Comparison of ENCODE assay signal across 1 cellular context in genomic region chrX:118588715-118589114, GRCh38.
TF ChIP-seq lines count a peak whose summit lies in the region.

No MANE protein-coding gene starts in this region.

TF ChIP-seq in HEK293, 187 proteins besides CTCF, POLR2A, EP300 and RAD21 (continued from another document):
- no peak for TF ChIP-seq ZNF138 (tag by site-specific recombination; IDR thresholded peaks at IDR 0.05; ENCODE audit: borderline replicate concordance)
- peak; percentile 79 for TF ChIP-seq FEZF1 (tag by site-specific recombination; IDR thresholded peaks at IDR 0.05)
- TF ChIP-seq ZNF645 (tag by site-specific recombination; IDR thresholded peaks at IDR 0.05): no peak
- TF ChIP-seq ZNF311 (tag by site-specific recombination; IDR thresholded peaks at IDR 0.05; ENCODE audit: borderline replicate concordance): no peak
- no peak for TF ChIP-seq PATZ1 (tag by site-specific recombination; IDR thresholded peaks at IDR 0.05)
- no peak for TF ChIP-seq PRDM1 (tag by site-specific recombination; IDR thresholded peaks at IDR 0.05)
- no peak for TF ChIP-seq ZNF366 (tag by site-specific recombination; conservative IDR thresholded peaks at IDR 0.05)
- TF ChIP-seq YY1 (tag by site-specific recombination; IDR thresholded peaks at IDR 0.05): no peak
- TF ChIP-seq ZBTB11 (tag by site-specific recombination; conservative IDR thresholded peaks at IDR 0.05; ENCODE audit: low read depth): no peak
- no peak for TF ChIP-seq SCRT2 (tag by site-specific recombination; IDR thresholded peaks at IDR 0.05)
- no peak for TF ChIP-seq ZSCAN16 (tag by site-specific recombination; IDR thresholded peaks at IDR 0.05)
- TF ChIP-seq ZBTB26 (tag by site-specific recombination; optimal IDR thresholded peaks at IDR 0.05): no peak
- TF ChIP-seq GLI2 (tag by site-specific recombination; IDR thresholded peaks at IDR 0.05; ENCODE audit: borderline replicate concordance, low read depth): no peak
- no peak for TF ChIP-seq ZNF513 (tag by site-specific recombination; IDR thresholded peaks at IDR 0.05)
- TF ChIP-seq ZBTB6 (tag by site-specific recombination; IDR thresholded peaks at IDR 0.05): no peak
- TF ChIP-seq ZNF112 (tag by site-specific recombination; IDR thresholded peaks at IDR 0.05): no peak
- TF ChIP-seq ZNF350 (tag by site-specific recombination; IDR thresholded peaks at IDR 0.05): no peak
- TF ChIP-seq SP7 (tag by site-specific recombination; IDR thresholded peaks at IDR 0.05): no peak
- peak; percentile 80 for TF ChIP-seq OSR2 (tag by site-specific recombination; IDR thresholded peaks at IDR 0.05)
- no peak for TF ChIP-seq ZNF394 (tag by site-specific recombination; IDR thresholded peaks at IDR 0.05; ENCODE audit: borderline replicate concordance)
- no peak for TF ChIP-seq ZFP69B (tag by site-specific recombination; IDR thresholded peaks at IDR 0.05)
- no peak for TF ChIP-seq KLF16 (tag by site-specific recombination; IDR thresholded peaks at IDR 0.05)
- TF ChIP-seq MYNN (tag by site-specific recombination; IDR thresholded peaks at IDR 0.05; ENCODE audit: borderline replicate concordance): no peak
- no peak for TF ChIP-seq RBAK (tag by site-specific recombination; IDR thresholded peaks at IDR 0.05)
- peak; percentile 71; the same call in 1 of the 2 replicates for TF ChIP-seq ZNF580 (tag by site-specific recombination; IDR thresholded peaks at IDR 0.05)
- no peak for TF ChIP-seq ZNF776 (tag by site-specific recombination; IDR thresholded peaks at IDR 0.05; ENCODE audit: borderline replicate concordance)
- TF ChIP-seq ZNF555 (tag by site-specific recombination; conservative IDR thresholded peaks at IDR 0.05): no peak
- no peak for TF ChIP-seq ZNF24 (tag by site-specific recombination; IDR thresholded peaks at IDR 0.05)
- no peak for TF ChIP-seq ZNF76 (tag by site-specific recombination; IDR thresholded peaks at IDR 0.05; ENCODE audit: borderline replicate concordance, low read depth)
- no peak for TF ChIP-seq ZNF248 (tag by site-specific recombination; IDR thresholded peaks at IDR 0.05)
- TF ChIP-seq ZBTB48 (tag by site-specific recombination; IDR thresholded peaks at IDR 0.05): no peak
- no peak for TF ChIP-seq ZNF391 (tag by site-specific recombination; IDR thresholded peaks at IDR 0.05; ENCODE audit: borderline replicate concordance, low read depth)
- TF ChIP-seq AEBP2 (tag by site-specific recombination; IDR thresholded peaks at IDR 0.05; ENCODE audit: borderline replicate concordance): no peak
